Comparison of ENCODE assay signal across 11 cellular contexts in genomic region chr5:67774153-67774552, GRCh38.
DNase-seq lines count a peak whose midpoint lies in the region; ATAC-seq and TF ChIP-seq lines count a peak whose summit lies in the region.
"Had no signal": no experiment of that assay in that cellular context is flagged by ENCODE, and none has a peak within 500 bp of the region (broad histone marks: within the 10 kb centered on the region; RNA-seq: fewer than 3 reads in every experiment).

No MANE protein-coding gene starts in this region.

- H3K4me3 ChIP-seq in endodermal cell (ENCODE audit: low read length): no peak overlapping the region
- H3K4me3 ChIP-seq in mucosa of descending colon: no peak overlapping the region
- no peak overlapping the region for H3K4me3 ChIP-seq in testis

- H3K36me3 ChIP-seq in endodermal cell (ENCODE audit: control insufficient read depth, insufficient read depth, low read length) (no peaks in the 10 kb centered on the region), mucosa of descending colon (ENCODE audit: low read depth) (no peaks in the 10 kb centered on the region), testis (ENCODE audit: low read depth, missing control alignments) (no peaks in the 10 kb centered on the region)

- H3K27ac ChIP-seq in endodermal cell (ENCODE audit: low read depth, low read length) (peak overlapping the region; percentile 60), testis (peak overlapping the region; percentile 57 to 80)

- no peak overlapping the region for H3K9ac ChIP-seq in endodermal cell (ENCODE audit: extremely low read depth, low read length, poor library complexity, severe bottlenecking)

- DNase-seq in NCI-H460 (ENCODE audit: extremely low read depth, low read depth): peak; percentile 7
- DNase-seq in endodermal cell: no peak
- DNase-seq in mucosa of descending colon: no peak
- no peak for DNase-seq in testis
- no peak for DNase-seq in activated CD4-positive, alpha-beta T cell treated with anti-CD3 and anti-CD28 coated beads for 4 hours
- no peak for DNase-seq in glutamatergic neuron
- no peak for DNase-seq in NCI-H2227 (lab: John Stamatoyannopoulos, UW; ENCODE audit: unreplicated experiment)
- DNase-seq: CD8-positive, alpha-beta memory T cell; NCI-H187 treated with DMSO at 0.1 percent for 48 hours had no signal

- H3K36me3 Mint-ChIP-seq in endodermal cell (ENCODE audit: low read depth) (peaks cover 9% of the 10 kb centered on the region), glutamatergic neuron (ENCODE audit: unreplicated experiment) (peaks cover 5% of the 10 kb centered on the region)

- peaks cover 14% of the 10 kb centered on the region for H3K9me3 Mint-ChIP-seq in endodermal cell
- no peaks in the 10 kb centered on the region for H3K9me3 Mint-ChIP-seq in glutamatergic neuron (ENCODE audit: unreplicated experiment)

- TF ChIP-seq POLR2A in testis (IDR thresholded peaks at IDR 0.05): no peak

- H3K27me3 ChIP-seq in endodermal cell (ENCODE audit: control insufficient read depth, insufficient read depth, low read length, poor library complexity, severe bottlenecking) (no peaks in the 10 kb centered on the region), testis (no peaks in the 10 kb centered on the region)

- H3K4me3 Mint-ChIP-seq in endodermal cell: no peak overlapping the region
- no peak overlapping the region for H3K4me3 Mint-ChIP-seq in glutamatergic neuron (ENCODE audit: unreplicated experiment)
- H3K4me3 Mint-ChIP-seq: CD8-positive, alpha-beta memory T cell had no signal

- H3K9me3 ChIP-seq in endodermal cell (ENCODE audit: control insufficient read depth, low read length) (peaks cover 5% of the 10 kb centered on the region), mucosa of descending colon (no peaks in the 10 kb centered on the region), testis (no peaks in the 10 kb centered on the region)

- H3K27ac Mint-ChIP-seq in endodermal cell: no peak overlapping the region
- H3K27ac Mint-ChIP-seq in glutamatergic neuron (ENCODE audit: unreplicated experiment): no peak overlapping the region
- H3K27ac Mint-ChIP-seq: CD8-positive, alpha-beta memory T cell had no signal

- TF ChIP-seq CTCF in endodermal cell (conservative IDR thresholded peaks at IDR 0.05): no peak
- TF ChIP-seq CTCF in mucosa of descending colon (IDR thresholded peaks at IDR 0.05): no peak
- TF ChIP-seq CTCF in testis (IDR thresholded peaks at IDR 0.05): no peak
- no peak for TF ChIP-seq CTCF in glutamatergic neuron (IDR thresholded peaks at IDR 0.05; ENCODE audit: partially characterized antibody, unreplicated experiment)

- H3K4me1 Mint-ChIP-seq in endodermal cell (peaks cover 30% of the 10 kb centered on the region), glutamatergic neuron (ENCODE audit: low read depth, unreplicated experiment) (peaks cover 2% of the 10 kb centered on the region)
- H3K4me1 Mint-ChIP-seq: CD8-positive, alpha-beta memory T cell had no signal

- no peaks in the 10 kb centered on the region for H3K27me3 Mint-ChIP-seq in endodermal cell (ENCODE audit: insufficient read depth)
- no peaks in the 10 kb centered on the region for H3K27me3 Mint-ChIP-seq in glutamatergic neuron (ENCODE audit: unreplicated experiment)

- WGBS in endodermal cell (ENCODE audit: insufficient coverage in 1 of 2, insufficient read length in 1 of 2), 2 experiments: 92 to 93% methylated on average over 2 of the region's 2 CpGs
- 52 to 69% methylated on average over 2 of the region's 2 CpGs for WGBS in testis, 2 donors

- intact Hi-C loops in mucosa of descending colon (cut with DNase I, micrococcal nuclease): no loop called here
- intact Hi-C loops in testis (cut with DNase I; ENCODE audit: low total_unique reads): no loop called here

- peak; percentile 11 for ATAC-seq in mucosa of descending colon
- ATAC-seq in GM19023 (IDR thresholded peaks at IDR 0.05; ENCODE audit: unreplicated experiment): no peak
- ATAC-seq: left lobe of liver had no signal

- H3K4me1 ChIP-seq in endodermal cell (ENCODE audit: control insufficient read depth, insufficient read depth, low read length): no peaks in the 10 kb centered on the region
- H3K4me1 ChIP-seq in mucosa of descending colon (ENCODE audit: low read depth): peaks cover 4% of the 10 kb centered on the region
- peaks cover 21% of the 10 kb centered on the region for H3K4me1 ChIP-seq in testis
